In the genomic region with DNA sequence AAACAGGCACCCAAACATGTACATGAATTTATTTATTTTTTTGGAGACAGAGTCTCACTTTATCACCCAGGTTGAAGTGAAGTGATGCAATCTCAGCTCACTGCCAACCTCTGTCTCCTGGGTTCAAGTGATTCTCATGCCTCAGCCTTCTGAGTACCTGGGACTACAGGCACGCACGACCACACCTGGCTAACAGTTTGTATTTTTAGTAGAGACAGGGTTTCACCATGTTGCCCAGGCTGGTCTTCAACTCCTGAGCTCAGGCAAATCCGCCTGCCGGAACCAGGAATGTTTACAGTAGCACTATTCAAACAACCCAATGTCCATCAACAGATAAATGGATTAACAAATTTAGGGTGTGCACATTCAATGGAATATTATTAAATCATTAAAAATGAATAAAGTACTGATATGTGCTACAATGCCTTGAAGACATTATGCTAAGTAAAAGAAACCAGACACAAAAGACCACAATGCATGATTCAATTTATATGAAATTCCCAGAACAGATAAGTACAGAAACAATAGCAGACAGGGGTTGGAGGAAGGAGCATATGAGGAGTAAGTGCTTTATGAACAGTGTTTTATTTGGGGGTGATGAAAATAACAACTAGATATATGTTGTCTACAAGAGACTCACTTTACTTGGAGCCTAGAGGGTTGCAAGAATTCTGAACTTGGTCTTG, we compare ENCODE assay signal across 8 cellular contexts. TPM values are rescaled to one million over a fixed set of nuclear protein-coding genes. Genes with fewer than 3 reads are reported as not detected.
A peak's percentile ranks its signal among the peaks of the same experiment; 100 is the strongest.
DNase-seq lines count a peak whose midpoint lies in the region; ATAC-seq and TF ChIP-seq lines count a peak whose summit lies in the region.

No MANE protein-coding gene starts in this region.

- peak overlapping the region; percentile 89 for H3K4me3 ChIP-seq in A673 (ENCODE audit: low read depth, low read length, poor library complexity, severe bottlenecking)
- peak overlapping the region; percentile 94 for H3K4me3 ChIP-seq in HAP-1

- peaks cover 6% of the 10 kb centered on the region for H3K4me1 ChIP-seq in A673 (ENCODE audit: insufficient read depth, low read length, poor library complexity, severe bottlenecking)
- H3K4me1 ChIP-seq in HAP-1 = peaks cover 7% of the 10 kb centered on the region; the same call in 1 of the 2 replicates

- H3K27me3 Mint-ChIP-seq in activated T-helper 17 cell treated with anti-CD3 and anti-CD28 coated beads, Interleukin-2, amount 50 U/mL, for 72 hours = no peaks in the 10 kb centered on the region

- H3K27me3 ChIP-seq in A673 (replicated peaks; ENCODE audit: insufficient read depth, low read depth, low read length, poor library complexity) = no peaks in the 10 kb centered on the region
- no peaks in the 10 kb centered on the region for H3K27me3 ChIP-seq in HAP-1 (ENCODE audit: low read depth)

- no peak for ATAC-seq in activated T-helper 17 cell treated with anti-CD3 and anti-CD28 coated beads, Interleukin-2, amount 50 U/mL, for 72 hours (replicated peaks)
- ATAC-seq in left colon (peak; percentile 19), GM18861 (IDR thresholded peaks at IDR 0.05; ENCODE audit: unreplicated experiment) (no peak)

- H3K4me3 Mint-ChIP-seq in activated T-helper 17 cell treated with anti-CD3 and anti-CD28 coated beads, Interleukin-2, amount 50 U/mL, for 72 hours = peak overlapping the region; percentile 100

- H3K9me3 Mint-ChIP-seq in activated T-helper 17 cell treated with anti-CD3 and anti-CD28 coated beads, Interleukin-2, amount 50 U/mL, for 72 hours = peaks cover 4% of the 10 kb centered on the region

- H3K27ac Mint-ChIP-seq in activated T-helper 17 cell treated with anti-CD3 and anti-CD28 coated beads, Interleukin-2, amount 50 U/mL, for 72 hours = peak overlapping the region; percentile 99

- H3K4me1 Mint-ChIP-seq in activated T-helper 17 cell treated with anti-CD3 and anti-CD28 coated beads, Interleukin-2, amount 50 U/mL, for 72 hours = peaks cover 27% of the 10 kb centered on the region

- DNase-seq in A673 (ENCODE audit: low spot score) (no peak), HAP-1 (ENCODE audit: low spot score in 2 of 2) (no peak), left colon (no peak), NCI-H2196 treated with DMSO at 0.1 percent for 48 hours (lab: John Stamatoyannopoulos, UW; ENCODE audit: unreplicated experiment) (no peak), GM10248 (ENCODE audit: extremely low spot score) (no peak)
- no peak for DNase-seq in activated effector memory CD4-positive, alpha-beta T cell treated with Interleukin-2 at 50 U/mL for 16 hours

- BruUV-seq in A673 (replicated peaks; lab: Mats Ljungman, UMichigan) = no TSS peak

- intact Hi-C loops in A673 (cut with micrococcal nuclease; ENCODE audit: unreplicated experiment) = loop anchor here (10.0 kb wide), 1 partner anchor 765 kb away; no protein-coding TSS in a partner anchor
- intact Hi-C loops in left colon (cut with DNase I, micrococcal nuclease) = no loop called here

- CTCF ChIA-PET in A673 (lab: Charles Lee) (no interaction called here), GM10248 (lab: Yijun Ruan, JAX) (interaction anchor here (1.3 to 3.2 kb wide), 5 partner anchors 9 to 238 kb away, joined by 4 to 23 read pairs (median 8); no protein-coding TSS in a partner anchor)

- H3K36me3 Mint-ChIP-seq in activated T-helper 17 cell treated with anti-CD3 and anti-CD28 coated beads, Interleukin-2, amount 50 U/mL, for 72 hours (ENCODE audit: low read depth) = peaks cover 36% of the 10 kb centered on the region

- peaks cover 9% of the 10 kb centered on the region for H3K9me3 ChIP-seq in A673 (ENCODE audit: low read depth, low read length, poor library complexity, severe bottlenecking)
- H3K9me3 ChIP-seq in HAP-1 = no peaks in the 10 kb centered on the region; the same call in 1 of the 2 replicates

- in situ Hi-C loops in HAP-1 (cut with MboI; ENCODE audit: low sequenced_read_pairs) = loop anchor here (10.0 kb wide), 1 partner anchor 245 kb away; no protein-coding TSS in a partner anchor

- POLR2A ChIA-PET in A673 (lab: Charles Lee; ENCODE audit: low non-redundant PET) = no interaction called here
- POLR2A ChIA-PET in GM10248 (lab: Yijun Ruan, JAX) = interaction anchor here (0.6 kb wide), 1 partner anchor 9 kb away, joined by 5 read pairs; no protein-coding TSS in a partner anchor

- H3K36me3 ChIP-seq in A673 (ENCODE audit: insufficient read depth, low read length, poor library complexity, severe bottlenecking) (peaks cover 4% of the 10 kb centered on the region), HAP-1 (replicated peaks) (peaks cover 3% of the 10 kb centered on the region; the same call in 1 of the 2 replicates)

- peak overlapping the region; percentile 92 for H3K27ac ChIP-seq in A673 (ENCODE audit: low read depth, low read length, poor library complexity, severe bottlenecking)

- no peak for TF ChIP-seq CTCF in A673 (conservative IDR thresholded peaks at IDR 0.05; ENCODE audit: low read depth, low read length)
- TF ChIP-seq CTCF in GM10248 (IDR thresholded peaks at IDR 0.05; ENCODE audit: control extremely low read depth, extremely low read depth, low read depth, missing control alignments) = no peak

RNA-seq across cellular contexts. Expression of a gene that starts 1.3 kb away (rescaled TPM):
- total RNA-seq in A673 (2021) (37.5 and 40.0 TPM in 2 replicates), left colon (10 to 100 TPM; 23.7 to 25.3 TPM)
- 10 to 100 TPM; 22.7 to 31.7 TPM for total RNA-seq in activated T-helper 17 cell treated with anti-CD3 and anti-CD28 coated beads, Interleukin-2, amount 50 U/mL, for 72 hours

RNA-seq across cellular contexts. Expression of a gene that starts 48.7 kb away (rescaled TPM):
- total RNA-seq in A673 (2021) = 50.9 and 56.4 TPM in 2 replicates
- total RNA-seq in activated T-helper 17 cell treated with anti-CD3 and anti-CD28 coated beads, Interleukin-2, amount 50 U/mL, for 72 hours = 10 to 100 TPM; 36.5 to 62.3 TPM
- 10 to 100 TPM; 68.8 to 75.5 TPM for total RNA-seq in left colon
